In the genomic region with DNA sequence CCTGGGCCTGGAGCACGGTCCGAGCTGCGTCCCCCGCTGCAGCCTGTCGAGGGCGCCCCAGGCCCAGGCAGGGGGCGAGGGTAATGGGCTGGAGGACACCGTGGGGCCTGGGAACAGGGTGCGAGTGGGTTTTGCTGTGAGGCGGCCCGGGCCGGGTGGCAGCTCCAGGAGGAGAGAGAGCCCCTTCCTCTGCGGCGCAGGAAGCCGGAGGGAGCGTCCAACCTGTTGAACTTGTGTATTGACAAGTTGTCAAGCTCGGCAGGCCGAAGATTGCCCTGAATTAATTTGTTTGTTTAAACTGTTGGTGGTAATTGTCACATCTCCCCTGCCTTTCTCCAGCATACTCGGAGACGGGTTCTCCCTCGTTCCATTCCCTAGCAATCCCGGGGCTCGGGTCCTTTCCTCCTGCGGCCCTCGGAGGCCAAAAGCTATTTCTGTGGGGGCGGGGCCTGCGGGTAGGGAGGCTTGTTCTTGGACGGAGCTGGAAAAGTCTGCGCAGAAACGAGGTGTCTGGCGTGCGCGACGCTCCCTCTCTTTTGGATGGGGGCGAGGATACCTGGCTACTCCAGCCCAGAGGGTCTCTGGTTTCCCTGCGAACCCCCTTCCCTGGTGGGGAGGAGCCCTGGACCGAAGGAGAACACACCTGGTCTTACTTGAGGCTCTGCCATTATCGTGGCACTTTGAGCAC, we compare ENCODE assay signal across 9 cellular contexts. TPM values are rescaled to one million over a fixed set of nuclear protein-coding genes. Genes with fewer than 3 reads are reported as not detected.
DNase-seq lines count a peak whose midpoint lies in the region; ATAC-seq, FAIRE-seq and TF ChIP-seq lines count a peak whose summit lies in the region.
"Had no signal": no experiment of that assay in that cellular context is flagged by ENCODE, and none has a peak within 500 bp of the region (broad histone marks: within the 10 kb centered on the region; RNA-seq: fewer than 3 reads in every experiment).

No MANE protein-coding gene starts in this region.

- H3K4me3 ChIP-seq in HFF-Myc (replicated peaks; ENCODE audit: low read depth, low read length) (no peak overlapping the region), K562 (0 out of 2 replicates have a peak overlapping the region, but pooled peaks have one; percentile 7), mucosa of rectum (ENCODE audit: low read length in 2 of 2) (peak overlapping the region; percentile 45 to 48)

- peaks cover 30% of the 10 kb centered on the region for H3K4me1 Mint-ChIP-seq in CD14-positive monocyte

- H4K20me1 ChIP-seq in K562 (replicated peaks; ENCODE audit: control insufficient read depth, insufficient read depth, low read length) = no peaks in the 10 kb centered on the region

- CTCF ChIA-PET in K562 (lab: Yijun Ruan, JAX; ENCODE audit: low intra/inter-chr PET ratio) = interaction anchor here (1.3 kb wide), 1 partner anchor 351 kb away, joined by 8 read pairs; no protein-coding TSS in a partner anchor

- no peak for TF ChIP-seq EP300 in K562 (IDR thresholded peaks at IDR 0.05; ENCODE audit: low read length)

- POLR2A ChIA-PET in K562 (lab: Yijun Ruan, JAX) = interaction anchor here (1.1 to 1.8 kb wide), 3 partner anchors 13 to 16 kb away, joined by 3 to 6 read pairs (median 3); no protein-coding TSS in a partner anchor

- intact Hi-C loops in CD14-positive monocyte (cut with micrococcal nuclease) (no loop called here), K562 (cut with micrococcal nuclease) (loop anchor here (1.0 to 5.0 kb wide), 3 partner anchors 77 to 351 kb away; no protein-coding TSS in a partner anchor)

- H3K79me2 ChIP-seq in K562 (ENCODE audit: control insufficient read depth, insufficient read depth, low read length) = no peaks in the 10 kb centered on the region

- BruUV-seq in K562 (replicated peaks; lab: Mats Ljungman, UMichigan) = no TSS peak

- DNase-seq in CD14-positive monocyte (ENCODE audit: low spot score) (no peak), HFF-Myc (ENCODE audit: extremely low read depth, low read depth) (no peak), K562 (ENCODE audit: extremely low read depth in 1 of 4, low spot score in 3 of 4) (peak in 3 of 4 experiments; percentile 27 to 52 (median 30)), substantia nigra (lab: John Stamatoyannopoulos, UW) (no peak)
- no peak for DNase-seq in effector CD4-positive, alpha-beta T cell
- no peak for DNase-seq in stimulated activated CD4-positive, alpha-beta T cell treated with anti-CD3 and anti-CD28 coated beads, Interleukin-12 subunit alpha, Interleukin-12 subunit beta, amount 100 ng/mL, for 4 hours

- H3K4me3 Mint-ChIP-seq in CD14-positive monocyte = peak overlapping the region; percentile 47 to 88

- peak overlapping the region; percentile 59 for H2AFZ ChIP-seq in K562 (ENCODE audit: low read depth, low read length)

- WGBS in K562 (ENCODE audit: insufficient coverage, low coverage, missing lambda C conversion rate) = 20% methylated on average over 32 of the region's 38 CpGs

- H3K9me3 ChIP-seq in K562 (replicated peaks; ENCODE audit: control insufficient read depth, insufficient read depth, low read depth, low read length) (no peaks in the 10 kb centered on the region), mucosa of rectum (ENCODE audit: control insufficient read depth in 2 of 2, low read length in 2 of 2) (no peaks in the 10 kb centered on the region)

- H3K36me3 ChIP-seq in K562 (ENCODE audit: control insufficient read depth, insufficient read depth, low read length) = no peaks in the 10 kb centered on the region
- no peaks in the 10 kb centered on the region for H3K36me3 ChIP-seq in mucosa of rectum (ENCODE audit: control insufficient read depth in 2 of 2, insufficient read depth in 2 of 2, low read length in 2 of 2)

- H3K27me3 ChIP-seq in K562 (ENCODE audit: control insufficient read depth in 2 of 2, insufficient read depth in 2 of 2, low read length in 2 of 2) (peaks cover 42 to 54% of the 10 kb centered on the region in 2 experiments), mucosa of rectum (ENCODE audit: control insufficient read depth in 2 of 2, insufficient read depth in 2 of 2, low read length in 2 of 2) (peaks cover 64 to 71% of the 10 kb centered on the region in 2 donors)

- in situ Hi-C loops in K562 (cut with MboI) = no loop called here

- peaks cover 0 to 21% (median 10%) of the 10 kb centered on the region in 7 donors for H3K9me3 Mint-ChIP-seq in CD14-positive monocyte

- H3K9ac ChIP-seq in K562 (ENCODE audit: insufficient read depth in 1 of 2, low read depth in 2 of 2, low read length in 2 of 2) = peak overlapping the region in 1 of 2 experiments; percentile 37; a peak in 1 of 4 replicates
- no peak overlapping the region for H3K9ac ChIP-seq in mucosa of rectum (ENCODE audit: low read depth in 1 of 2, low read length in 2 of 2)

- peaks cover 90 to 97% (median 91%) of the 10 kb centered on the region in 3 donors for H3K27me3 Mint-ChIP-seq in CD14-positive monocyte (ENCODE audit: low read depth in 3 of 3)

- no peak for FAIRE-seq in K562 (lab: Jason Lieb, UNC)

- peak; percentile 17 for TF ChIP-seq CTCF in CD14-positive monocyte (IDR thresholded peaks at IDR 0.05)
- peak; percentile 7 for TF ChIP-seq CTCF in HFF-Myc (IDR thresholded peaks at IDR 0.05; ENCODE audit: low read depth, low read length, missing control alignments)
- peak; percentile 59 to 68 (median 65) for TF ChIP-seq CTCF in K562 (IDR thresholded peaks at IDR 0.05 in 2 of 3, conservative IDR thresholded peaks at IDR 0.05 in 1 of 3; ENCODE audit: insufficient read depth in 2 of 3, low read depth in 1 of 3, low read length in 3 of 3)

- peaks cover 0 to 9% of the 10 kb centered on the region in 2 donors for H3K36me3 Mint-ChIP-seq in CD14-positive monocyte

- peak; percentile 10 to 74; a peak in 2 of 4 replicates for TF ChIP-seq RAD21 in K562 (CRISPR knock-in tag; conservative IDR thresholded peaks at IDR 0.05 in 1 of 2, IDR thresholded peaks at IDR 0.05 in 1 of 2)

- no peaks in the 10 kb centered on the region for H3K9me1 ChIP-seq in K562 (ENCODE audit: control insufficient read depth, insufficient read depth, low read length)

- peak; percentile 93 for ATAC-seq in K562
- no peak for ATAC-seq in HG02759 (IDR thresholded peaks at IDR 0.05; ENCODE audit: unreplicated experiment)

- H3K4me1 ChIP-seq in K562 (replicated peaks in 1 of 2; ENCODE audit: control insufficient read depth in 2 of 2, insufficient read depth in 2 of 2, low read length in 2 of 2) = peaks cover 0 to 25% of the 10 kb centered on the region in 2 experiments; a peak in 3 of 5 replicates
- H3K4me1 ChIP-seq in mucosa of rectum (ENCODE audit: control insufficient read depth in 2 of 2, insufficient read depth in 2 of 2, low read length in 2 of 2) = peaks cover 6 to 12% of the 10 kb centered on the region in 2 donors

- H3K4me2 ChIP-seq in K562 (ENCODE audit: insufficient read depth, low read length) = peak overlapping the region; percentile 50

- H3K27ac ChIP-seq in K562 (ENCODE audit: extremely low read depth, low read depth, low read length) = no peak overlapping the region
- no peak overlapping the region for H3K27ac ChIP-seq in mucosa of rectum (ENCODE audit: low read depth in 2 of 2, low read length in 2 of 2)
- H3K27ac ChIP-seq in substantia nigra (ENCODE audit: low read depth, low read length, poor library complexity, severe bottlenecking) = no peak overlapping the region

- no peak overlapping the region for H3K27ac Mint-ChIP-seq in CD14-positive monocyte

- TF ChIP-seq POLR2A in K562 (conservative IDR thresholded peaks at IDR 0.05) = no peak

TF ChIP-seq in K562, 482 proteins besides CTCF, POLR2A, EP300 and RAD21:
- TF ChIP-seq CREM (IDR thresholded peaks at IDR 0.05; ENCODE audit: low read depth) = no peak
- TF ChIP-seq FIP1L1 (IDR thresholded peaks at IDR 0.05; ENCODE audit: low read depth, low read length, poor library complexity, severe bottlenecking) = peak; percentile 38
- peak; percentile 29; the same call in 1 of the 2 replicates for TF ChIP-seq ZNF224 (CRISPR knock-in tag; IDR thresholded peaks at IDR 0.05)
- TF ChIP-seq MAZ (CRISPR knock-in tag; conservative IDR thresholded peaks at IDR 0.05 in 1 of 2, IDR thresholded peaks at IDR 0.05 in 1 of 2) = peak in 1 of 2 experiments; percentile 37; a peak in 1 of 4 replicates
- peak; percentile 21; the same call in 1 of the 2 replicates for TF ChIP-seq SMC3 (conservative IDR thresholded peaks at IDR 0.05; ENCODE audit: insufficient read depth, low read depth, low read length)
- peak; percentile 56; the same call in 1 of the 2 replicates for TF ChIP-seq STAG1 (CRISPR knock-in tag; IDR thresholded peaks at IDR 0.05; ENCODE audit: borderline replicate concordance)
- TF ChIP-seq SAP30 (IDR thresholded peaks at IDR 0.05; ENCODE audit: borderline replicate concordance, insufficient read depth, low read depth, low read length, poor library complexity, severe bottlenecking) = no peak
- peak; percentile 37; the same call in 1 of the 2 replicates for TF ChIP-seq ARID2 (IDR thresholded peaks at IDR 0.05)

RNA-seq across cellular contexts. Expression of a gene that starts 9.9 kb away (rescaled TPM):
- polyA plus RNA-seq in CD14-positive monocyte = not detected
- total RNA-seq in K562 (2011; cell fraction: chromatin; rRNA removed; ENCODE audit: low replicate concordance) = not detected in 2 replicates
- total RNA-seq in K562 (2011; cell fraction: nucleolus; rRNA removed) = not detected in 2 replicates
- not detected in 2 replicates for total RNA-seq in K562 (2011; cell fraction: nucleoplasm; rRNA removed)
- total RNA-seq in K562 (2014; rRNA removed) = not detected in 2 replicates
- total RNA-seq in K562 (2014; rRNA removed; fragmentation: Illumina TruSeq; extraction: Trizol) = not detected in 2 replicates
- not detected in 2 replicates for total RNA-seq in K562 (2015; rRNA removed; fragmentation: Illumina TruSeq; extraction: Trizol)
- total RNA-seq in K562 (2021) = not detected in 2 replicates
- not detected in 2 replicates for polyA plus RNA-seq in K562 (2011; rRNA removed)
- not detected in 2 replicates for polyA plus RNA-seq in K562 (2011; cell fraction: cytosol; rRNA removed)
- polyA plus RNA-seq in K562 (2011; cell fraction: nucleus; rRNA removed) = not detected in 2 replicates
- not detected in 2 replicates for polyA plus RNA-seq in K562 (2012)
- not detected in 2 replicates for polyA plus RNA-seq in K562 (2014; fragmentation: Illumina TruSeq; extraction: Trizol)
- not detected for polyA plus RNA-seq in K562 (2014; fragmentation: Nextera tagmentation; extraction: Ambion mirVana)
- polyA plus RNA-seq in K562 (2014; rRNA removed) = not detected in 2 replicates
- not detected in 2 replicates for polyA minus RNA-seq in K562 (2011; rRNA and poly(A)+ RNA removed)
- not detected in 2 replicates for polyA minus RNA-seq in K562 (2011; cell fraction: cytosol; rRNA and poly(A)+ RNA removed)
- not detected in 2 replicates for polyA minus RNA-seq in K562 (2011; cell fraction: nucleus; rRNA and poly(A)+ RNA removed)
- total RNA-seq: T-helper 2 cell treated with Interferon-gamma antibody and Interleukin-4, amounts not matched to agents 100 ng/mL and 5 ng/mL, for 36 hours had no signal

Comparison
In these comparisons a context has a peak if more than half of its experiments do, and no peak if none do; other contexts are left out.
1. DNase-seq: peak in K562 (3 of 4); none in CD14-positive monocyte (single experiment), HFF-Myc (single experiment), effector CD4-positive, alpha-beta T cell (single experiment), stimulated activated CD4-positive, alpha-beta T cell treated with anti-CD3 and anti-CD28 coated beads, Interleukin-12 subunit alpha, Interleukin-12 subunit beta, amount 100 ng/mL, for 4 hours (single experiment) and substantia nigra (0 of 49).
2. CTCF ChIP-seq: peak in every context shown above with its lines; median percentile 65 in K562; 17 in CD14-positive monocyte; 7 in HFF-Myc.